ENCODE assay signal across 1 cellular context in genomic region chr22:31639640-31640039, GRCh38.
TF ChIP-seq lines count a peak whose summit lies in the region.

No MANE protein-coding gene starts in this region.

TF ChIP-seq in HepG2, 621 proteins besides CTCF, POLR2A, EP300 and RAD21 (continued from another document):
- TF ChIP-seq ZNF318 (CRISPR knock-in tag; IDR thresholded peaks at IDR 0.05) (no peak), SMAD1 (CRISPR knock-in tag; IDR thresholded peaks at IDR 0.05; ENCODE audit: borderline replicate concordance, low read depth) (no peak), ZNF746 (CRISPR knock-in tag; IDR thresholded peaks at IDR 0.05) (no peak), MTF1 (CRISPR knock-in tag; IDR thresholded peaks at IDR 0.05) (no peak), MBNL3 (CRISPR knock-in tag; conservative IDR thresholded peaks at IDR 0.05) (no peak), HIC2 (CRISPR knock-in tag; IDR thresholded peaks at IDR 0.05; ENCODE audit: low read depth) (no peak), ZBTB33 (CRISPR knock-in tag; IDR thresholded peaks at IDR 0.05) (0 out of 2 replicates have a peak, but pooled peaks have one; percentile 18), ZNF276 (CRISPR knock-in tag; IDR thresholded peaks at IDR 0.05; ENCODE audit: low read depth) (no peak), HMG20A (CRISPR knock-in tag; IDR thresholded peaks at IDR 0.05; ENCODE audit: borderline replicate concordance) (no peak), SRF (IDR thresholded peaks at IDR 0.05; ENCODE audit: low read depth, low read length) (no peak), ONECUT2 (CRISPR knock-in tag; IDR thresholded peaks at IDR 0.05) (no peak), ZZZ3 (CRISPR knock-in tag; IDR thresholded peaks at IDR 0.05; ENCODE audit: borderline replicate concordance) (no peak), CBFB (CRISPR knock-in tag; IDR thresholded peaks at IDR 0.05) (no peak), FOXA1 (IDR thresholded peaks at IDR 0.05) (no peak), FOXA1 (CRISPR knock-in tag; IDR thresholded peaks at IDR 0.05) (0 out of 2 replicates have a peak, but pooled peaks have one; percentile 22), U2AF2 (IDR thresholded peaks at IDR 0.05; ENCODE audit: low read depth, low read length) (no peak), MYPOP (CRISPR knock-in tag; IDR thresholded peaks at IDR 0.05) (no peak), SUZ12 (IDR thresholded peaks at IDR 0.05; ENCODE audit: low read depth, low read length) (no peak)
